Comparison of ENCODE assay signal across 9 cellular contexts in the genomic region with DNA sequence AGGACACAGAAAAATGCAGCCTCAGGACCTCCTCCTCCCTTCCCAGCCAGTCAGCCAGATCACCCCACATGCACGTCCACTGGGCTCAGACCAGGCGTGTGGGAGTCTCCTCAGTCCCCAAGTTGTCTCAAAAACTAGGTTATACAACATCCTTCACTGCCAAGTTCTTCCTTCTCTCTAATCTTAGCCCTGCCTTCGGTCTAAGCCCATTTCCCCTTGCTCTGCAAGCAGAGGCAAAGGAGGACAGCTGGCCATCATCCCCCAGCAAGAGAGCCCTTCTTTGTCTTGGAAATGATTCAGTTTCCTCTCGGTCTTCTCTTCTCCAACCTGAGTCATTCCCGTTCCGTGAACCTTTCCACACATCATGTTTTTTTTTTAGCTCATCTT. TPM values are rescaled to one million over a fixed set of nuclear protein-coding genes. Genes with fewer than 3 reads are reported as not detected.
A peak's percentile ranks its signal among the peaks of the same experiment; 100 is the strongest.
DNase-seq lines count a peak whose midpoint lies in the region; ATAC-seq and TF ChIP-seq lines count a peak whose summit lies in the region.
"Had no signal": no experiment of that assay in that cellular context is flagged by ENCODE, and none has a peak within 500 bp of the region (broad histone marks: within the 10 kb centered on the region; RNA-seq: fewer than 3 reads in every experiment).

No MANE protein-coding gene starts in this region.

- H3K9me3 ChIP-seq in Loucy (ENCODE audit: insufficient read depth, low read depth, low read length) (no peaks in the 10 kb centered on the region), endodermal cell (ENCODE audit: control insufficient read depth, low read length) (no peaks in the 10 kb centered on the region), skeletal muscle tissue (ENCODE audit: control insufficient read depth in 3 of 3, low read length in 3 of 3) (no peaks in the 10 kb centered on the region)

- H3K27me3 ChIP-seq in Loucy (ENCODE audit: insufficient read depth, low read length, poor library complexity, severe bottlenecking) = no peaks in the 10 kb centered on the region
- peaks cover 22% of the 10 kb centered on the region for H3K27me3 ChIP-seq in endodermal cell (ENCODE audit: control insufficient read depth, insufficient read depth, low read length, poor library complexity, severe bottlenecking)
- H3K27me3 ChIP-seq in skeletal muscle tissue (ENCODE audit: control insufficient read depth in 3 of 3, insufficient read depth in 3 of 3, low read length in 3 of 3) = peaks cover 17 to 31% (median 30%) of the 10 kb centered on the region in 3 donors

- H3K9ac ChIP-seq in Loucy (ENCODE audit: low read depth, low read length, poor library complexity, severe bottlenecking) (peak overlapping the region; percentile 51), endodermal cell (ENCODE audit: extremely low read depth, low read length, poor library complexity, severe bottlenecking) (no peak overlapping the region), skeletal muscle tissue (ENCODE audit: low read depth in 1 of 3, low read length in 3 of 3) (no peak overlapping the region)

- no peaks in the 10 kb centered on the region for H3K36me3 Mint-ChIP-seq in endodermal cell (ENCODE audit: low read depth)
- no peaks in the 10 kb centered on the region for H3K36me3 Mint-ChIP-seq in activated T-cell treated with anti-CD3 and anti-CD28 coated beads, Interleukin-2, amount 50 U/mL, for 72 hours (ENCODE audit: insufficient read depth in 2 of 2)

- peak; percentile 16 for ATAC-seq in GM21423 (IDR thresholded peaks at IDR 0.05; ENCODE audit: unreplicated experiment)
- ATAC-seq in activated T-cell treated with anti-CD3 and anti-CD28 coated beads, Interleukin-2, amount 50 U/mL, for 72 hours (replicated peaks in 1 of 2) = no peak
- ATAC-seq in GM21381 (IDR thresholded peaks at IDR 0.05; ENCODE audit: unreplicated experiment) = no peak

- peak overlapping the region; percentile 90 for H3K27ac ChIP-seq in endodermal cell (ENCODE audit: low read depth, low read length)
- H3K27ac ChIP-seq in skeletal muscle tissue (ENCODE audit: low read depth, low read length) = peak overlapping the region; percentile 19

- H3K4me3 ChIP-seq in Loucy (ENCODE audit: low read length, poor library complexity, severe bottlenecking) = peak overlapping the region; percentile 53
- no peak overlapping the region for H3K4me3 ChIP-seq in endodermal cell (ENCODE audit: low read length)
- H3K4me3 ChIP-seq in skeletal muscle tissue (ENCODE audit: low read length in 3 of 3) = peak overlapping the region in 1 of 3 donors; percentile 15

- H3K4me1 ChIP-seq in Loucy (ENCODE audit: insufficient read depth, low read length, poor library complexity, severe bottlenecking) (peaks cover 43% of the 10 kb centered on the region), endodermal cell (ENCODE audit: control insufficient read depth, insufficient read depth, low read length) (peaks cover 16% of the 10 kb centered on the region), skeletal muscle tissue (ENCODE audit: control insufficient read depth in 3 of 3, insufficient read depth in 3 of 3, low read length in 3 of 3) (peaks cover 4 to 14% (median 9%) of the 10 kb centered on the region in 3 donors)

- no peaks in the 10 kb centered on the region for H3K79me2 ChIP-seq in Loucy (ENCODE audit: insufficient read depth, low read length)

- TF ChIP-seq CTCF in Loucy (conservative IDR thresholded peaks at IDR 0.05; ENCODE audit: low read length) (no peak), endodermal cell (conservative IDR thresholded peaks at IDR 0.05) (no peak)

- H3K4me1 Mint-ChIP-seq in endodermal cell = peaks cover 53% of the 10 kb centered on the region
- H3K4me1 Mint-ChIP-seq in activated T-cell treated with anti-CD3 and anti-CD28 coated beads, Interleukin-2, amount 50 U/mL, for 72 hours (ENCODE audit: low read depth) = peaks cover 13% of the 10 kb centered on the region
- H3K4me1 Mint-ChIP-seq: activated CD4-positive, alpha-beta T cell treated with anti-CD3 and anti-CD28 coated beads, Interleukin-2, amount 10 ng/mL, durations not matched to agents 24 days and 14 days had no signal

- H3K9me2 ChIP-seq in Loucy (replicated peaks; ENCODE audit: low read depth, low read length) = no peaks in the 10 kb centered on the region

- no peaks in the 10 kb centered on the region for H3K9me3 Mint-ChIP-seq in endodermal cell
- no peaks in the 10 kb centered on the region for H3K9me3 Mint-ChIP-seq in activated T-cell treated with anti-CD3 and anti-CD28 coated beads, Interleukin-2, amount 50 U/mL, for 72 hours
- H3K9me3 Mint-ChIP-seq: activated CD4-positive, alpha-beta T cell treated with anti-CD3 and anti-CD28 coated beads, Interleukin-2, amount 10 ng/mL, durations not matched to agents 24 days and 14 days had no signal

- peak overlapping the region; percentile 2 for H3K4me3 Mint-ChIP-seq in endodermal cell
- H3K4me3 Mint-ChIP-seq in activated T-cell treated with anti-CD3 and anti-CD28 coated beads, Interleukin-2, amount 50 U/mL, for 72 hours = no peak overlapping the region
- H3K4me3 Mint-ChIP-seq: activated CD4-positive, alpha-beta T cell treated with anti-CD3 and anti-CD28 coated beads, Interleukin-2, amount 10 ng/mL, durations not matched to agents 24 days and 14 days had no signal

- DNase-seq in endodermal cell = no peak
- no peak for DNase-seq in activated CD4-positive, alpha-beta T cell treated with anti-CD3 and anti-CD28 coated beads for 4 hours
- no peak for DNase-seq in activated T-cell treated with anti-CD3 and anti-CD28 coated beads, Interleukin-2, amount 50 U/mL, for 72 hours
- DNase-seq in stimulated activated CD4-positive, alpha-beta T cell treated with anti-CD3 and anti-CD28 coated beads, Interleukin-2, amount 100 ng/mL, for 24 hours = no peak
- DNase-seq: activated CD4-positive, alpha-beta T cell treated with anti-CD3 and anti-CD28 coated beads, Interleukin-2, amount 10 ng/mL, durations not matched to agents 24 days and 14 days had no signal

- H3K36me3 ChIP-seq in Loucy (ENCODE audit: insufficient read depth, low read length) (no peaks in the 10 kb centered on the region), endodermal cell (ENCODE audit: control insufficient read depth, insufficient read depth, low read length) (no peaks in the 10 kb centered on the region), skeletal muscle tissue (ENCODE audit: control insufficient read depth in 3 of 3, insufficient read depth in 3 of 3, low read length in 3 of 3) (no peaks in the 10 kb centered on the region)

- WGBS in endodermal cell (ENCODE audit: insufficient coverage in 1 of 2, insufficient read length in 1 of 2), 2 experiments = 67 to 80% methylated on average over 5 to 6 of the region's 6 CpGs

- H3F3A ChIP-seq in Loucy (ENCODE audit: low read depth) = no peaks in the 10 kb centered on the region

- H3K4me2 ChIP-seq in Loucy (ENCODE audit: low read depth, low read length, poor library complexity, severe bottlenecking) = peak overlapping the region; percentile 72

- H3K27me3 Mint-ChIP-seq in endodermal cell (ENCODE audit: insufficient read depth) = peaks cover 38% of the 10 kb centered on the region
- peaks cover 40% of the 10 kb centered on the region for H3K27me3 Mint-ChIP-seq in activated T-cell treated with anti-CD3 and anti-CD28 coated beads, Interleukin-2, amount 50 U/mL, for 72 hours (ENCODE audit: low read depth)

- H2AFZ ChIP-seq in Loucy (ENCODE audit: low read length) = peak overlapping the region; percentile 78

- H4K20me1 ChIP-seq in Loucy (ENCODE audit: insufficient read depth, low read length, poor library complexity, severe bottlenecking) = no peaks in the 10 kb centered on the region

- H3K27ac Mint-ChIP-seq in endodermal cell = no peak overlapping the region
- no peak overlapping the region for H3K27ac Mint-ChIP-seq in activated T-cell treated with anti-CD3 and anti-CD28 coated beads, Interleukin-2, amount 50 U/mL, for 72 hours
- H3K27ac Mint-ChIP-seq: activated CD4-positive, alpha-beta T cell treated with anti-CD3 and anti-CD28 coated beads, Interleukin-2, amount 10 ng/mL, durations not matched to agents 24 days and 14 days had no signal

RNA-seq across cellular contexts. Expression of a gene that starts 14.0 kb away (rescaled TPM):
- 1 to 10 TPM; 4.7 to 8.9 TPM for total RNA-seq in endodermal cell
- 18.7 TPM for polyA plus RNA-seq in endodermal cell (2013, experiment 1 of 2)
- 21.5 TPM for polyA plus RNA-seq in endodermal cell (2013, experiment 2 of 2)
- not detected for total RNA-seq in skeletal muscle tissue
- 1 to 10 TPM; 4.2 to 4.4 TPM for total RNA-seq in activated T-cell treated with anti-CD3 and anti-CD28 coated beads, Interleukin-2, amount 50 U/mL, for 72 hours

RNA-seq across cellular contexts. Expression of a gene that starts 26.3 kb away (rescaled TPM):
- total RNA-seq in endodermal cell (1 to 10 TPM; 1.1 to 3.4 TPM), skeletal muscle tissue (not detected)
- polyA plus RNA-seq in endodermal cell (2013, experiment 1 of 2) = not detected
- polyA plus RNA-seq in endodermal cell (2013, experiment 2 of 2) = not detected
- under 1 TPM; 0.35 to 0.48 TPM for total RNA-seq in activated T-cell treated with anti-CD3 and anti-CD28 coated beads, Interleukin-2, amount 50 U/mL, for 72 hours

RNA-seq across cellular contexts. Expression of a gene that starts 36.4 kb away (rescaled TPM):
- total RNA-seq in endodermal cell (under 1 TPM; 0.31 to 0.68 TPM), skeletal muscle tissue (9.4 TPM)
- polyA plus RNA-seq in endodermal cell (2013, experiment 1 of 2) = 1.4 TPM
- polyA plus RNA-seq in endodermal cell (2013, experiment 2 of 2) = 1.7 TPM
- 1 to 10 TPM in 1 of 2 donors, under 1 TPM in 1; 0.88 to 1.1 TPM for total RNA-seq in activated T-cell treated with anti-CD3 and anti-CD28 coated beads, Interleukin-2, amount 50 U/mL, for 72 hours
- total RNA-seq: activated CD4-positive, alpha-beta T cell treated with anti-CD3 and anti-CD28 coated beads, Interleukin-2, amount 10 ng/mL, durations not matched to agents 24 days and 14 days had no signal

RNA-seq across cellular contexts. Expression of a gene that starts 52.0 kb away (rescaled TPM):
- total RNA-seq in endodermal cell (10 to 100 TPM; 19.6 to 21.8 TPM), skeletal muscle tissue (2.1 TPM)
- polyA plus RNA-seq in endodermal cell (2013, experiment 1 of 2) = 38.0 TPM
- 46.4 TPM for polyA plus RNA-seq in endodermal cell (2013, experiment 2 of 2)
- total RNA-seq in activated T-cell treated with anti-CD3 and anti-CD28 coated beads, Interleukin-2, amount 50 U/mL, for 72 hours = 1 to 10 TPM; 2.5 to 2.6 TPM

RNA-seq across cellular contexts. Expression of a gene that starts 52.2 kb away (rescaled TPM):
- total RNA-seq in endodermal cell (1 to 10 TPM; 4.4 to 7.4 TPM), skeletal muscle tissue (2.1 TPM)
- polyA plus RNA-seq in endodermal cell (2013, experiment 1 of 2) = 8.0 TPM
- polyA plus RNA-seq in endodermal cell (2013, experiment 2 of 2) = 8.6 TPM
- 10 to 100 TPM in 1 of 2 donors, 1 to 10 TPM in 1; 8.4 to 12.0 TPM for total RNA-seq in activated T-cell treated with anti-CD3 and anti-CD28 coated beads, Interleukin-2, amount 50 U/mL, for 72 hours
